Comparison of ENCODE assay signal across 1 cellular context in genomic region chr14:23013056-23014054, GRCh38.
TF ChIP-seq lines count a peak whose summit lies in the region.

No MANE protein-coding gene starts in this region.

TF ChIP-seq in HepG2, 621 proteins besides CTCF, POLR2A, EP300 and RAD21 (continued from another document and continues in another):
- TF ChIP-seq PAXIP1 (CRISPR knock-in tag; conservative IDR thresholded peaks at IDR 0.05) (no peak; the same call in 1 of the 2 replicates), TEF (CRISPR knock-in tag; IDR thresholded peaks at IDR 0.05) (no peak), DNMT3B (CRISPR knock-in tag; conservative IDR thresholded peaks at IDR 0.05) (no peak), ZNF282 (IDR thresholded peaks at IDR 0.05; ENCODE audit: partially characterized antibody) (no peak), ZNF260 (CRISPR knock-in tag; IDR thresholded peaks at IDR 0.05; ENCODE audit: borderline replicate concordance, low read depth) (no peak), MTA3 (CRISPR knock-in tag; IDR thresholded peaks at IDR 0.05) (no peak), PHB2 (IDR thresholded peaks at IDR 0.05; ENCODE audit: partially characterized antibody) (no peak), ZNF343 (CRISPR knock-in tag; IDR thresholded peaks at IDR 0.05) (no peak), ARNT2 (CRISPR knock-in tag; IDR thresholded peaks at IDR 0.05; ENCODE audit: low read depth) (no peak), REL (CRISPR knock-in tag; conservative IDR thresholded peaks at IDR 0.05) (no peak), CREB1 (IDR thresholded peaks at IDR 0.05) (no peak), CREB1 (CRISPR knock-in tag; IDR thresholded peaks at IDR 0.05) (no peak), SMARCC2 (IDR thresholded peaks at IDR 0.05) (no peak), ZNF512B (CRISPR knock-in tag; IDR thresholded peaks at IDR 0.05; ENCODE audit: borderline replicate concordance) (no peak), HHEX (CRISPR knock-in tag; IDR thresholded peaks at IDR 0.05) (no peak), NFAT5 (CRISPR knock-in tag; IDR thresholded peaks at IDR 0.05) (no peak), MAF1 (CRISPR knock-in tag; IDR thresholded peaks at IDR 0.05; ENCODE audit: borderline replicate concordance) (no peak), ZUFSP (CRISPR knock-in tag; IDR thresholded peaks at IDR 0.05; ENCODE audit: borderline replicate concordance) (no peak), ZNF891 (CRISPR knock-in tag; IDR thresholded peaks at IDR 0.05) (no peak), HMG20A (CRISPR knock-in tag; IDR thresholded peaks at IDR 0.05; ENCODE audit: borderline replicate concordance) (no peak), GRHL1 (CRISPR knock-in tag; conservative IDR thresholded peaks at IDR 0.05) (no peak), ZBTB20 (CRISPR knock-in tag; IDR thresholded peaks at IDR 0.05; ENCODE audit: borderline replicate concordance, low read depth) (no peak), RFX3 (CRISPR knock-in tag; IDR thresholded peaks at IDR 0.05) (no peak), STAT6 (CRISPR knock-in tag; IDR thresholded peaks at IDR 0.05; ENCODE audit: borderline replicate concordance) (no peak), ATF7-NPFF (CRISPR knock-in tag; IDR thresholded peaks at IDR 0.05; ENCODE audit: low read depth) (no peak), YEATS4 (CRISPR knock-in tag; IDR thresholded peaks at IDR 0.05; ENCODE audit: borderline replicate concordance) (0 out of 2 replicates have a peak, but pooled peaks have one; percentile 30), SNAPC2 (CRISPR knock-in tag; IDR thresholded peaks at IDR 0.05) (no peak), GMEB2 (CRISPR knock-in tag; IDR thresholded peaks at IDR 0.05; ENCODE audit: low read depth) (no peak), MED8 (CRISPR knock-in tag; IDR thresholded peaks at IDR 0.05; ENCODE audit: insufficient replicate concordance) (peak; percentile 43), NKX3-1 (CRISPR knock-in tag; IDR thresholded peaks at IDR 0.05) (no peak), ZNF276 (CRISPR knock-in tag; IDR thresholded peaks at IDR 0.05; ENCODE audit: low read depth) (peak; percentile 20; the same call in 1 of the 2 replicates), SIX4 (CRISPR knock-in tag; IDR thresholded peaks at IDR 0.05) (no peak), ZNF234 (CRISPR knock-in tag; conservative IDR thresholded peaks at IDR 0.05) (no peak), ZNF580 (CRISPR knock-in tag; IDR thresholded peaks at IDR 0.05; ENCODE audit: borderline replicate concordance, low read depth) (no peak), SETDB1 (CRISPR knock-in tag; IDR thresholded peaks at IDR 0.05; ENCODE audit: borderline replicate concordance) (no peak), ZNF24 (IDR thresholded peaks at IDR 0.05) (no peak), ZNF138 (CRISPR knock-in tag; IDR thresholded peaks at IDR 0.05; ENCODE audit: low read depth) (no peak)
